1 cellular context compared by ENCODE assay signal in the genomic region with DNA sequence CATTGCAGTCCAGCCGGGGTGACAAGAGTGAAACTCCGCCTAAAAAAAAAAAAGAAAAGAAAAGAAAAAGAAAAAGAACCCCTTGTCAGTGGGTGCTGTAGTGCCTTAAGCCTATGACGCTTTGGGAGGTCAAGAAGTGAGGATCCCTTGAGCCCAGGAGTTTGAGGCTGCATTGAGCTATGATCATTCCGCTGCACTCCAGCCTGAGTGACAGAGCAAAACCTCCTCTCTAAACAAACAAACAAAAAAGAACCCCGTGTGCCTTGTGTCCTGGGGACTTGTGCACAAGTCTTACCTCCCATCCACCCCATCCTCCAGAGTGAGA.
TF ChIP-seq lines count a peak whose summit lies in the region.

No MANE protein-coding gene starts in this region.

TF ChIP-seq in K562, 482 proteins besides CTCF, POLR2A, EP300 and RAD21 (continued from another document):
- TF ChIP-seq, protein P1, sequence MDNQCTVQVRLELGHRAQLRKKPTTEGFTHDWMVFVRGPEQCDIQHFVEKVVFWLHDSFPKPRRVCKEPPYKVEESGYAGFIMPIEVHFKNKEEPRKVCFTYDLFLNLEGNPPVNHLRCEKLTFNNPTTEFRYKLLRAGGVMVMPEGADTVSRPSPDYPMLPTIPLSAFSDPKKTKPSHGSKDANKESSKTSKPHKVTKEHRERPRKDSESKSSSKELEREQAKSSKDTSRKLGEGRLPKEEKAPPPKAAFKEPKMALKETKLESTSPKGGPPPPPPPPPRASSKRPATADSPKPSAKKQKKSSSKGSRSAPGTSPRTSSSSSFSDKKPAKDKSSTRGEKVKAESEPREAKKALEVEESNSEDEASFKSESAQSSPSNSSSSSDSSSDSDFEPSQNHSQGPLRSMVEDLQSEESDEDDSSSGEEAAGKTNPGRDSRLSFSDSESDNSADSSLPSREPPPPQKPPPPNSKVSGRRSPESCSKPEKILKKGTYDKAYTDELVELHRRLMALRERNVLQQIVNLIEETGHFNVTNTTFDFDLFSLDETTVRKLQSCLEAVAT (IDR thresholded peaks at IDR 0.05), result peak in 1 of 2 experiments; percentile 60; a peak in 2 of 4 replicates
- no peak for TF ChIP-seq EHMT2 (IDR thresholded peaks at IDR 0.05)
- TF ChIP-seq, protein P2, sequence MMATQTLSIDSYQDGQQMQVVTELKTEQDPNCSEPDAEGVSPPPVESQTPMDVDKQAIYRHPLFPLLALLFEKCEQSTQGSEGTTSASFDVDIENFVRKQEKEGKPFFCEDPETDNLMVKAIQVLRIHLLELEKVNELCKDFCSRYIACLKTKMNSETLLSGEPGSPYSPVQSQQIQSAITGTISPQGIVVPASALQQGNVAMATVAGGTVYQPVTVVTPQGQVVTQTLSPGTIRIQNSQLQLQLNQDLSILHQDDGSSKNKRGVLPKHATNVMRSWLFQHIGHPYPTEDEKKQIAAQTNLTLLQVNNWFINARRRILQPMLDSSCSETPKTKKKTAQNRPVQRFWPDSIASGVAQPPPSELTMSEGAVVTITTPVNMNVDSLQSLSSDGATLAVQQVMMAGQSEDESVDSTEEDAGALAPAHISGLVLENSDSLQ (IDR thresholded peaks at IDR 0.05), result peak; percentile 37; the same call in 1 of the 2 replicates
